In the genomic region with DNA sequence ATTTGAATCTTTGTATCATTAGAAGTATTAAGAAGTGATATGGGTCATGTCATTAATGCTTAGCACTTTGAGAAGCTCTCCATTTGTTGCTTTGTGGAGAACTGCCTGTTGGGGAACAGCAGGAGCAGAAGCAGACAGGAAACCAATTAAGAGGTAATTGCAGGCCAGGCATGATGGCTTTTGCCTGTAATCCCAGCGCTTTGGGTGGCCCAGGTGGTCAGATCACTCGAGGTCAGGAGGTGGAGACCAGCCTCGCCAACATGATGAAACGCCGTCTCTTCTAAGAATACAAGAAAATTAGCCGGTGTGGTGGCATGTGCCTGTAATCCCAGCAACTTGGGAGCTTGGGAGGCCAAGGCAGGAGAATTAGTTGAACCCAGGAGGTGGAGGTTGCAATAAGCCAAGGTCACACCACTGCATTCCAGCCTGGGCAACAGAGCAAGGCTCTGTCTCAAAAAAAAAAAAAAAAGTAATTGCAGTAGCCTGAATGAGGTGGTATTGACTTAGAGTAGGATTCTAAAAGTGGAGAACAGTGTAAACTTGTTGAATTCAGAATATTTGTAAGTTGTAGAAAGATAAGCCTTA, we compare ENCODE assay signal across 1 cellular context.
TF ChIP-seq lines count a peak whose summit lies in the region.

No MANE protein-coding gene starts in this region.

TF ChIP-seq in HepG2, 621 proteins besides CTCF, POLR2A, EP300 and RAD21 (continued from another document):
- TF ChIP-seq, protein P1, sequence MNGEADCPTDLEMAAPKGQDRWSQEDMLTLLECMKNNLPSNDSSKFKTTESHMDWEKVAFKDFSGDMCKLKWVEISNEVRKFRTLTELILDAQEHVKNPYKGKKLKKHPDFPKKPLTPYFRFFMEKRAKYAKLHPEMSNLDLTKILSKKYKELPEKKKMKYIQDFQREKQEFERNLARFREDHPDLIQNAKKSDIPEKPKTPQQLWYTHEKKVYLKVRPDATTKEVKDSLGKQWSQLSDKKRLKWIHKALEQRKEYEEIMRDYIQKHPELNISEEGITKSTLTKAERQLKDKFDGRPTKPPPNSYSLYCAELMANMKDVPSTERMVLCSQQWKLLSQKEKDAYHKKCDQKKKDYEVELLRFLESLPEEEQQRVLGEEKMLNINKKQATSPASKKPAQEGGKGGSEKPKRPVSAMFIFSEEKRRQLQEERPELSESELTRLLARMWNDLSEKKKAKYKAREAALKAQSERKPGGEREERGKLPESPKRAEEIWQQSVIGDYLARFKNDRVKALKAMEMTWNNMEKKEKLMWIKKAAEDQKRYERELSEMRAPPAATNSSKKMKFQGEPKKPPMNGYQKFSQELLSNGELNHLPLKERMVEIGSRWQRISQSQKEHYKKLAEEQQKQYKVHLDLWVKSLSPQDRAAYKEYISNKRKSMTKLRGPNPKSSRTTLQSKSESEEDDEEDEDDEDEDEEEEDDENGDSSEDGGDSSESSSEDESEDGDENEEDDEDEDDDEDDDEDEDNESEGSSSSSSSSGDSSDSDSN (CRISPR knock-in tag; IDR thresholded peaks at IDR 0.05) = no peak
- TF ChIP-seq, protein P2, sequence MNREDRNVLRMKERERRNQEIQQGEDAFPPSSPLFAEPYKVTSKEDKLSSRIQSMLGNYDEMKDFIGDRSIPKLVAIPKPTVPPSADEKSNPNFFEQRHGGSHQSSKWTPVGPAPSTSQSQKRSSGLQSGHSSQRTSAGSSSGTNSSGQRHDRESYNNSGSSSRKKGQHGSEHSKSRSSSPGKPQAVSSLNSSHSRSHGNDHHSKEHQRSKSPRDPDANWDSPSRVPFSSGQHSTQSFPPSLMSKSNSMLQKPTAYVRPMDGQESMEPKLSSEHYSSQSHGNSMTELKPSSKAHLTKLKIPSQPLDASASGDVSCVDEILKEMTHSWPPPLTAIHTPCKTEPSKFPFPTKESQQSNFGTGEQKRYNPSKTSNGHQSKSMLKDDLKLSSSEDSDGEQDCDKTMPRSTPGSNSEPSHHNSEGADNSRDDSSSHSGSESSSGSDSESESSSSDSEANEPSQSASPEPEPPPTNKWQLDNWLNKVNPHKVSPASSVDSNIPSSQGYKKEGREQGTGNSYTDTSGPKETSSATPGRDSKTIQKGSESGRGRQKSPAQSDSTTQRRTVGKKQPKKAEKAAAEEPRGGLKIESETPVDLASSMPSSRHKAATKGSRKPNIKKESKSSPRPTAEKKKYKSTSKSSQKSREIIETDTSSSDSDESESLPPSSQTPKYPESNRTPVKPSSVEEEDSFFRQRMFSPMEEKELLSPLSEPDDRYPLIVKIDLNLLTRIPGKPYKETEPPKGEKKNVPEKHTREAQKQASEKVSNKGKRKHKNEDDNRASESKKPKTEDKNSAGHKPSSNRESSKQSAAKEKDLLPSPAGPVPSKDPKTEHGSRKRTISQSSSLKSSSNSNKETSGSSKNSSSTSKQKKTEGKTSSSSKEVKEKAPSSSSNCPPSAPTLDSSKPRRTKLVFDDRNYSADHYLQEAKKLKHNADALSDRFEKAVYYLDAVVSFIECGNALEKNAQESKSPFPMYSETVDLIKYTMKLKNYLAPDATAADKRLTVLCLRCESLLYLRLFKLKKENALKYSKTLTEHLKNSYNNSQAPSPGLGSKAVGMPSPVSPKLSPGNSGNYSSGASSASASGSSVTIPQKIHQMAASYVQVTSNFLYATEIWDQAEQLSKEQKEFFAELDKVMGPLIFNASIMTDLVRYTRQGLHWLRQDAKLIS (CRISPR knock-in tag; IDR thresholded peaks at IDR 0.05) = no peak
- TF ChIP-seq STAT5B (CRISPR knock-in tag; IDR thresholded peaks at IDR 0.05) = no peak
- no peak for TF ChIP-seq ZNF17 (CRISPR knock-in tag; IDR thresholded peaks at IDR 0.05)
- TF ChIP-seq ZSCAN12 (CRISPR knock-in tag; IDR thresholded peaks at IDR 0.05) = no peak
- 0 out of 2 replicates have a peak, but pooled peaks have one; percentile 21 for TF ChIP-seq ZNF121 (CRISPR knock-in tag; IDR thresholded peaks at IDR 0.05)
- no peak for TF ChIP-seq TCF7L2 (IDR thresholded peaks at IDR 0.05; ENCODE audit: low read depth, low read length)
- TF ChIP-seq, protein P3, sequence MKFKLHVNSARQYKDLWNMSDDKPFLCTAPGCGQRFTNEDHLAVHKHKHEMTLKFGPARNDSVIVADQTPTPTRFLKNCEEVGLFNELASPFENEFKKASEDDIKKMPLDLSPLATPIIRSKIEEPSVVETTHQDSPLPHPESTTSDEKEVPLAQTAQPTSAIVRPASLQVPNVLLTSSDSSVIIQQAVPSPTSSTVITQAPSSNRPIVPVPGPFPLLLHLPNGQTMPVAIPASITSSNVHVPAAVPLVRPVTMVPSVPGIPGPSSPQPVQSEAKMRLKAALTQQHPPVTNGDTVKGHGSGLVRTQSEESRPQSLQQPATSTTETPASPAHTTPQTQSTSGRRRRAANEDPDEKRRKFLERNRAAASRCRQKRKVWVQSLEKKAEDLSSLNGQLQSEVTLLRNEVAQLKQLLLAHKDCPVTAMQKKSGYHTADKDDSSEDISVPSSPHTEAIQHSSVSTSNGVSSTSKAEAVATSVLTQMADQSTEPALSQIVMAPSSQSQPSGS (CRISPR knock-in tag; IDR thresholded peaks at IDR 0.05) = no peak
- TF ChIP-seq, protein P4, sequence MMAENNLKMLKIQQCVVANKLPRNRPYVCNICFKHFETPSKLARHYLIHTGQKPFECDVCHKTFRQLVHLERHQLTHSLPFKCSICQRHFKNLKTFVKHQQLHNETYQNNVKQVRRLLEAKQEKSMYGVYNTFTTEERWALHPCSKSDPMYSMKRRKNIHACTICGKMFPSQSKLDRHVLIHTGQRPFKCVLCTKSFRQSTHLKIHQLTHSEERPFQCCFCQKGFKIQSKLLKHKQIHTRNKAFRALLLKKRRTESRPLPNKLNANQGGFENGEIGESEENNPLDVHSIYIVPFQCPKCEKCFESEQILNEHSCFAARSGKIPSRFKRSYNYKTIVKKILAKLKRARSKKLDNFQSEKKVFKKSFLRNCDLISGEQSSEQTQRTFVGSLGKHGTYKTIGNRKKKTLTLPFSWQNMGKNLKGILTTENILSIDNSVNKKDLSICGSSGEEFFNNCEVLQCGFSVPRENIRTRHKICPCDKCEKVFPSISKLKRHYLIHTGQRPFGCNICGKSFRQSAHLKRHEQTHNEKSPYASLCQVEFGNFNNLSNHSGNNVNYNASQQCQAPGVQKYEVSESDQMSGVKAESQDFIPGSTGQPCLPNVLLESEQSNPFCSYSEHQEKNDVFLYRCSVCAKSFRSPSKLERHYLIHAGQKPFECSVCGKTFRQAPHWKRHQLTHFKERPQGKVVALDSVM (CRISPR knock-in tag; IDR thresholded peaks at IDR 0.05) = peak; percentile 91
- TF ChIP-seq, protein P5, sequence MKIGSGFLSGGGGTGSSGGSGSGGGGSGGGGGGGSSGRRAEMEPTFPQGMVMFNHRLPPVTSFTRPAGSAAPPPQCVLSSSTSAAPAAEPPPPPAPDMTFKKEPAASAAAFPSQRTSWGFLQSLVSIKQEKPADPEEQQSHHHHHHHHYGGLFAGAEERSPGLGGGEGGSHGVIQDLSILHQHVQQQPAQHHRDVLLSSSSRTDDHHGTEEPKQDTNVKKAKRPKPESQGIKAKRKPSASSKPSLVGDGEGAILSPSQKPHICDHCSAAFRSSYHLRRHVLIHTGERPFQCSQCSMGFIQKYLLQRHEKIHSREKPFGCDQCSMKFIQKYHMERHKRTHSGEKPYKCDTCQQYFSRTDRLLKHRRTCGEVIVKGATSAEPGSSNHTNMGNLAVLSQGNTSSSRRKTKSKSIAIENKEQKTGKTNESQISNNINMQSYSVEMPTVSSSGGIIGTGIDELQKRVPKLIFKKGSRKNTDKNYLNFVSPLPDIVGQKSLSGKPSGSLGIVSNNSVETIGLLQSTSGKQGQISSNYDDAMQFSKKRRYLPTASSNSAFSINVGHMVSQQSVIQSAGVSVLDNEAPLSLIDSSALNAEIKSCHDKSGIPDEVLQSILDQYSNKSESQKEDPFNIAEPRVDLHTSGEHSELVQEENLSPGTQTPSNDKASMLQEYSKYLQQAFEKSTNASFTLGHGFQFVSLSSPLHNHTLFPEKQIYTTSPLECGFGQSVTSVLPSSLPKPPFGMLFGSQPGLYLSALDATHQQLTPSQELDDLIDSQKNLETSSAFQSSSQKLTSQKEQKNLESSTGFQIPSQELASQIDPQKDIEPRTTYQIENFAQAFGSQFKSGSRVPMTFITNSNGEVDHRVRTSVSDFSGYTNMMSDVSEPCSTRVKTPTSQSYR (CRISPR knock-in tag; IDR thresholded peaks at IDR 0.05; ENCODE audit: borderline replicate concordance) = no peak
- no peak for TF ChIP-seq ZNF652 (CRISPR knock-in tag; IDR thresholded peaks at IDR 0.05; ENCODE audit: borderline replicate concordance, low read depth)
- TF ChIP-seq ZNF607 (CRISPR knock-in tag; IDR thresholded peaks at IDR 0.05; ENCODE audit: borderline replicate concordance) = no peak
TF ChIP-seq in HepG2: peak in this region for 2.
